In genomic region chr12:41521872-41522379, GRCh38 we compare ENCODE assay signal across 8 cellular contexts.
DNase-seq lines count a peak whose midpoint lies in the region; ATAC-seq and TF ChIP-seq lines count a peak whose summit lies in the region.

No MANE protein-coding gene starts in this region.

- H3K4me2 ChIP-seq in KMS-11, result peak overlapping the region; percentile 48
- H3K4me2 ChIP-seq in mesenchymal stem cell (ENCODE audit: low read length, poor library complexity, severe bottlenecking), result no peak overlapping the region

- no peaks in the 10 kb centered on the region for H3K9me3 ChIP-seq in mesenchymal stem cell (ENCODE audit: control insufficient read depth, low read length)

- no peaks in the 10 kb centered on the region for H3K79me1 ChIP-seq in mesenchymal stem cell (replicated peaks; ENCODE audit: low read length, poor library complexity, severe bottlenecking)

- H3K14ac ChIP-seq in mesenchymal stem cell (ENCODE audit: low read length in 2 of 2), result no peak overlapping the region

- H3K4me3 ChIP-seq in KMS-11 (IDR thresholded peaks at IDR 0.05; ENCODE audit: insufficient read depth, low read depth, low read length) (no peak overlapping the region), astrocyte of the spinal cord (ENCODE audit: low read depth, low read length) (no peak overlapping the region), mesenchymal stem cell (ENCODE audit: insufficient read depth in 1 of 2, low read depth in 1 of 2, low read length in 2 of 2) (peak overlapping the region in 1 of 2 experiments; percentile 51)

- H3K23ac ChIP-seq in mesenchymal stem cell (ENCODE audit: low read length in 2 of 2), result no peak overlapping the region

- H2BK120ac ChIP-seq in mesenchymal stem cell (ENCODE audit: low read depth, low read length), result no peak overlapping the region

- no peak overlapping the region for H3K27ac ChIP-seq in KMS-11
- H3K27ac ChIP-seq in mesenchymal stem cell (ENCODE audit: low read length, poor library complexity, severe bottlenecking), result peak overlapping the region; percentile 96

- 0% methylated on average over 1 of the region's 1 CpG for WGBS in mesenchymal stem cell

- in situ Hi-C loops in astrocyte of the spinal cord (cut with HindIII; ENCODE audit: low sequenced_read_pairs), result no loop called here

- no peak overlapping the region for H2AK5ac ChIP-seq in mesenchymal stem cell (ENCODE audit: low read length, severe bottlenecking)

- no peaks in the 10 kb centered on the region for H3K27me3 ChIP-seq in KMS-11 (ENCODE audit: insufficient read depth, low read depth)
- no peaks in the 10 kb centered on the region for H3K27me3 ChIP-seq in mesenchymal stem cell (ENCODE audit: control insufficient read depth in 1 of 2, insufficient read depth in 1 of 2, low read length in 2 of 2)

- H4K91ac ChIP-seq in mesenchymal stem cell (ENCODE audit: low read length), result no peak overlapping the region

- no peak overlapping the region for H3K4ac ChIP-seq in mesenchymal stem cell (ENCODE audit: low read depth in 1 of 2, low read length in 2 of 2)

- H3K36me3 ChIP-seq in KMS-11 (ENCODE audit: insufficient read depth), result no peaks in the 10 kb centered on the region
- H3K36me3 ChIP-seq in mesenchymal stem cell (ENCODE audit: control insufficient read depth in 1 of 2, insufficient read depth in 2 of 2, low read depth in 1 of 2, low read length in 2 of 2), result no peaks in the 10 kb centered on the region

- TF ChIP-seq CTCF in KMS-11 (conservative IDR thresholded peaks at IDR 0.05; ENCODE audit: low read depth, low read length), result no peak
- no peak for TF ChIP-seq CTCF in astrocyte of the spinal cord (IDR thresholded peaks at IDR 0.05; ENCODE audit: low read depth, low read length)

- H3K79me2 ChIP-seq in KMS-11 (ENCODE audit: insufficient read depth, low read depth), result no peaks in the 10 kb centered on the region

- H2BK15ac ChIP-seq in mesenchymal stem cell (ENCODE audit: low read depth, poor library complexity, severe bottlenecking), result no peak overlapping the region

- peaks cover 9% of the 10 kb centered on the region for H3K4me1 ChIP-seq in KMS-11 (ENCODE audit: low read depth, poor library complexity, severe bottlenecking)
- no peaks in the 10 kb centered on the region for H3K4me1 ChIP-seq in mesenchymal stem cell (ENCODE audit: control insufficient read depth, insufficient read depth, low read depth, low read length)

- H2BK12ac ChIP-seq in mesenchymal stem cell (ENCODE audit: low read length in 2 of 2), result no peak overlapping the region

- H3K9ac ChIP-seq in KMS-11, result no peak overlapping the region
- peak overlapping the region; percentile 56 for H3K9ac ChIP-seq in mesenchymal stem cell (ENCODE audit: low read length)

- ATAC-seq in GM21515 (IDR thresholded peaks at IDR 0.05; ENCODE audit: unreplicated experiment), result peak; percentile 62
- ATAC-seq in GM21528 (IDR thresholded peaks at IDR 0.05; ENCODE audit: low FRiP score, unreplicated experiment), result no peak

- no peak overlapping the region for H3K18ac ChIP-seq in mesenchymal stem cell (ENCODE audit: low read depth in 1 of 2, low read length in 2 of 2)

- no peaks in the 10 kb centered on the region for H4K20me1 ChIP-seq in KMS-11 (ENCODE audit: insufficient read depth)

- peak overlapping the region; percentile 25 for H2AFZ ChIP-seq in KMS-11 (ENCODE audit: low read depth)
- no peak overlapping the region for H2AFZ ChIP-seq in mesenchymal stem cell (ENCODE audit: low read depth, low read length)

- no peak overlapping the region for H4K8ac ChIP-seq in mesenchymal stem cell (ENCODE audit: low read length)

- peak; percentile 61 for DNase-seq in DMS53 (lab: John Stamatoyannopoulos, UW)
- DNase-seq in astrocyte of the spinal cord (ENCODE audit: low read depth, low spot score), result peak; percentile 84
- DNase-seq in mesenchymal stem cell, result peak; percentile 91
- DNase-seq in GDM1 (lab: John Stamatoyannopoulos, UW), result no peak
- no peak for DNase-seq in activated CD8-positive, alpha-beta memory T cell treated with anti-CD3 and anti-CD28 coated beads for 24 hours

- H2BK5ac ChIP-seq in mesenchymal stem cell (ENCODE audit: low read depth, low read length, poor library complexity, severe bottlenecking), result no peak overlapping the region

Comparison
In these comparisons a context has a peak if more than half of its experiments do, and no peak if none do; other contexts are left out.
1. DNase-seq: peak in DMS53 (single experiment), astrocyte of the spinal cord (single experiment) and mesenchymal stem cell (single experiment); none in GDM1 (single experiment) and activated CD8-positive, alpha-beta memory T cell treated with anti-CD3 and anti-CD28 coated beads for 24 hours (single experiment).